Comparison of ENCODE assay signal across 8 cellular contexts in the genomic region with DNA sequence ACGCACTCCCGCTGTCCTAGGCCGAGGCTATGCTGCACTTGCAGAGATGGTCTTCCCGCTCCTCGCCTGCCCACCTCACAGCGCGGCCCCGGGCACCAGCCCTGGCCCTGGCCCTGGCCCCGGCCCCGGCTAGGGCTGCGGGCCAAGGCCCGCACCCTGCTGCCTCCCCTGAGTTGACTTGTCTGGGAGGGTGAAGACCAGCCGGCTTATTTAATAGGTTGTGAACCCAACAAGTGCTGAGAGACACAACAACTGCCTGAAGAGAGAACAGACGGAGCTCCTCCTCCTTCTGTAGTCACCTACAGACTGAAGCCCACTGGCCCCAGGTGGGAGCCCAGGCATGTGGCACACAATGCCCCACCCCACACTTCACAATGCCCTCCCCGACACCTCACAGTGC. TPM values are rescaled to one million over a fixed set of nuclear protein-coding genes. Genes with fewer than 3 reads are reported as not detected.
DNase-seq lines count a peak whose midpoint lies in the region; ATAC-seq and TF ChIP-seq lines count a peak whose summit lies in the region.
"Not testable (repeated sequence)": the region's sequence is repeated elsewhere in the genome, so short reads cannot be mapped to it uniquely, and the experiment has no call there.

Gene AGAP4 (minus strand): TSS at position 101 of the 400 bp plus-strand sequence. CDS start 153 bp downstream, outside the sequence.

- H3F3A ChIP-seq in neural cell (ENCODE audit: insufficient read depth, low read length, poor library complexity, severe bottlenecking), result not testable (repeated sequence)

- not testable (repeated sequence) for TF ChIP-seq POLR2A in spleen (IDR thresholded peaks at IDR 0.05); uterus (IDR thresholded peaks at IDR 0.05)

- not testable (repeated sequence) for DNase-seq in Calu3; T-cell; cerebellum (ENCODE audit: low spot score); left colon; spleen; uterus

- not testable (repeated sequence) for H3K27me3 Mint-ChIP-seq in Calu3 (ENCODE audit: unreplicated experiment); T-cell

- not testable (repeated sequence) for H3K79me2 ChIP-seq in neural cell (replicated peaks; ENCODE audit: insufficient read depth, low read length)

- H3K9me2 ChIP-seq in neural cell (ENCODE audit: insufficient read depth, low read length), result not testable (repeated sequence)

- not testable (repeated sequence) for H3K4me3 Mint-ChIP-seq in Calu3 (ENCODE audit: low read depth, unreplicated experiment); T-cell

- not testable (repeated sequence) for ATAC-seq in T-cell (replicated peaks in 1 of 4); left colon

- not testable (repeated sequence) for H3K9me3 ChIP-seq in neural cell (ENCODE audit: low read length); spleen; uterus

- not testable (repeated sequence) for H3K36me3 Mint-ChIP-seq in Calu3 (ENCODE audit: insufficient read depth, unreplicated experiment); T-cell

- not testable (repeated sequence) for H3K4me1 Mint-ChIP-seq in Calu3 (ENCODE audit: low read depth, unreplicated experiment); T-cell

- TF ChIP-seq CTCF in Calu3 (IDR thresholded peaks at IDR 0.05; ENCODE audit: unreplicated experiment); neural cell (IDR thresholded peaks at IDR 0.05; ENCODE audit: poor library complexity, severe bottlenecking); spleen (IDR thresholded peaks at IDR 0.05 in 8 of 11, conservative IDR thresholded peaks at IDR 0.05 in 3 of 11); uterus (IDR thresholded peaks at IDR 0.05): not testable (repeated sequence)

- not testable (repeated sequence) for H2AFZ ChIP-seq in neural cell (ENCODE audit: low read depth, low read length)

- CTCF ChIA-PET in Calu3 (lab: Charles Lee); T-cell (lab: Charles Lee); activated CD8-positive, alpha-beta memory T cell treated with anti-CD3 and anti-CD28 coated beads for 36 hours (lab: Charles Lee): not testable (repeated sequence)

- intact Hi-C loops in Calu3 (cut with micrococcal nuclease; ENCODE audit: unreplicated experiment); left colon (cut with DNase I, micrococcal nuclease); spleen (cut with DNase I; ENCODE audit: low total_unique reads); uterus (cut with DNase I; ENCODE audit: low total_unique reads): not testable (repeated sequence)

- POLR2A ChIA-PET in T-cell (lab: Charles Lee); activated CD8-positive, alpha-beta memory T cell treated with anti-CD3 and anti-CD28 coated beads for 36 hours (lab: Charles Lee): not testable (repeated sequence)

- not testable (repeated sequence) for H3K9me3 Mint-ChIP-seq in Calu3 (ENCODE audit: low read depth, unreplicated experiment); T-cell

- not testable (repeated sequence) for H3K27me3 ChIP-seq in neural cell (ENCODE audit: insufficient read depth, low read depth, low read length); spleen (replicated peaks in 1 of 7); uterus

- H4K20me1 ChIP-seq in neural cell (ENCODE audit: insufficient read depth), result not testable (repeated sequence)

- H3K9ac ChIP-seq in neural cell (ENCODE audit: low read length), result not testable (repeated sequence)

- H3K36me3 ChIP-seq in neural cell (ENCODE audit: insufficient read depth, low read length); spleen; uterus: not testable (repeated sequence)

- H3K27ac Mint-ChIP-seq in Calu3 (ENCODE audit: unreplicated experiment); T-cell: not testable (repeated sequence)

- WGBS in spleen, 5 donors, result 96 to 100% (median 96%) methylated on average over 5 to 9 of the region's 15 CpGs; no CpG with 5 or more reads in 2 of the 5 donors

- H3K27ac ChIP-seq in neural cell (ENCODE audit: low read length); spleen; uterus: not testable (repeated sequence)

- H3K4me2 ChIP-seq in neural cell (ENCODE audit: low read length), result not testable (repeated sequence)

- H3K4me3 ChIP-seq in neural cell (ENCODE audit: low read length); spleen; uterus: not testable (repeated sequence)

- H3K4me1 ChIP-seq in spleen, uterus: not testable (repeated sequence)

- not testable (repeated sequence) for BruUV-seq in Calu3 (replicated peaks; lab: Mats Ljungman, UMichigan)

- not testable (repeated sequence) for TF ChIP-seq RAD21 in neural cell (conservative IDR thresholded peaks at IDR 0.05)

- not testable (repeated sequence) for TF ChIP-seq EP300 in neural cell (conservative IDR thresholded peaks at IDR 0.05; ENCODE audit: poor library complexity, severe bottlenecking)

RNA-seq across cellular contexts. Expression of gene AGAP4, which starts in this region (rescaled TPM):
- total RNA-seq in Calu3 (2022) (31.4 and 33.3 TPM in 2 replicates), T-cell (10 to 100 TPM; 29.7 to 37.1 (median 35.1) TPM), cerebellum (11.6 TPM), left colon (10 to 100 TPM; 11.8 to 15.7 TPM), spleen (10 to 100 TPM; 14.4 to 30.5 (median 27.4) TPM), uterus (10 to 100 TPM in 3 of 4 donors, 1 to 10 TPM in 1; 1.8 to 36.7 (median 22.0) TPM)
- 10 to 100 TPM; 13.5 to 14.9 TPM for total RNA-seq in activated CD8-positive, alpha-beta memory T cell treated with anti-CD3 and anti-CD28 coated beads for 36 hours
- polyA plus RNA-seq in neural cell (37.8 and 44.1 TPM in 2 replicates), spleen (10 to 100 TPM; 13.1 to 18.8 (median 18.6) TPM)
- polyA minus RNA-seq in neural cell, result 10.7 and 12.2 TPM in 2 replicates
